2 cellular contexts compared by ENCODE assay signal in the genomic region with DNA sequence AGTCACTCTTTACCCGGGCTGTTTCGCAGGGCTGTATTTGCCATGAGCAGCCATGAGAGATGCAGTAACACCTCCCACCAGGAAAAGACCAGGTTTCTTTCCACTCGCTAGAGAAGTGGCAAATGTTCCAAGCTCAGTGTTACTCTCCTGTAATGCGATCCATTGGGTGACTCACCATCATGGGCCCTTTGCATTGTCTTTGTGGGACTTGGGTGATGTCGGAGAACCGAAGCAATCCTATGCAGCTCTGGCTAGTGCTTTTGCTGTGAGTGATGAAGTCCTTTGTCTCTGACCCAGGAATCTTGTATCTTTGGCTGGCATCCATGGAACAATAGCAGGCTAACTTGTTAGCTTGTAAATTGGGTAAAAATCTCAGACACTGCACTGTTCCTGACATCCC.
TF ChIP-seq lines count a peak whose summit lies in the region.

No MANE protein-coding gene starts in this region.

TF ChIP-seq in A549, 52 proteins besides CTCF, POLR2A, EP300 and RAD21 (continued from another document):
- TF ChIP-seq, protein P1, sequence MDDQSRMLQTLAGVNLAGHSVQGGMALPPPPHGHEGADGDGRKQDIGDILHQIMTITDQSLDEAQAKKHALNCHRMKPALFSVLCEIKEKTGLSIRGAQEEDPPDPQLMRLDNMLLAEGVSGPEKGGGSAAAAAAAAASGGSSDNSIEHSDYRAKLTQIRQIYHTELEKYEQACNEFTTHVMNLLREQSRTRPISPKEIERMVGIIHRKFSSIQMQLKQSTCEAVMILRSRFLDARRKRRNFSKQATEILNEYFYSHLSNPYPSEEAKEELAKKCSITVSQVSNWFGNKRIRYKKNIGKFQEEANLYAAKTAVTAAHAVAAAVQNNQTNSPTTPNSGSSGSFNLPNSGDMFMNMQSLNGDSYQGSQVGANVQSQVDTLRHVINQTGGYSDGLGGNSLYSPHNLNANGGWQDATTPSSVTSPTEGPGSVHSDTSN (IDR thresholded peaks at IDR 0.05): no peak

TF ChIP-seq in WTC11, 78 proteins besides CTCF, POLR2A, EP300 and RAD21:
- TF ChIP-seq, protein P2, sequence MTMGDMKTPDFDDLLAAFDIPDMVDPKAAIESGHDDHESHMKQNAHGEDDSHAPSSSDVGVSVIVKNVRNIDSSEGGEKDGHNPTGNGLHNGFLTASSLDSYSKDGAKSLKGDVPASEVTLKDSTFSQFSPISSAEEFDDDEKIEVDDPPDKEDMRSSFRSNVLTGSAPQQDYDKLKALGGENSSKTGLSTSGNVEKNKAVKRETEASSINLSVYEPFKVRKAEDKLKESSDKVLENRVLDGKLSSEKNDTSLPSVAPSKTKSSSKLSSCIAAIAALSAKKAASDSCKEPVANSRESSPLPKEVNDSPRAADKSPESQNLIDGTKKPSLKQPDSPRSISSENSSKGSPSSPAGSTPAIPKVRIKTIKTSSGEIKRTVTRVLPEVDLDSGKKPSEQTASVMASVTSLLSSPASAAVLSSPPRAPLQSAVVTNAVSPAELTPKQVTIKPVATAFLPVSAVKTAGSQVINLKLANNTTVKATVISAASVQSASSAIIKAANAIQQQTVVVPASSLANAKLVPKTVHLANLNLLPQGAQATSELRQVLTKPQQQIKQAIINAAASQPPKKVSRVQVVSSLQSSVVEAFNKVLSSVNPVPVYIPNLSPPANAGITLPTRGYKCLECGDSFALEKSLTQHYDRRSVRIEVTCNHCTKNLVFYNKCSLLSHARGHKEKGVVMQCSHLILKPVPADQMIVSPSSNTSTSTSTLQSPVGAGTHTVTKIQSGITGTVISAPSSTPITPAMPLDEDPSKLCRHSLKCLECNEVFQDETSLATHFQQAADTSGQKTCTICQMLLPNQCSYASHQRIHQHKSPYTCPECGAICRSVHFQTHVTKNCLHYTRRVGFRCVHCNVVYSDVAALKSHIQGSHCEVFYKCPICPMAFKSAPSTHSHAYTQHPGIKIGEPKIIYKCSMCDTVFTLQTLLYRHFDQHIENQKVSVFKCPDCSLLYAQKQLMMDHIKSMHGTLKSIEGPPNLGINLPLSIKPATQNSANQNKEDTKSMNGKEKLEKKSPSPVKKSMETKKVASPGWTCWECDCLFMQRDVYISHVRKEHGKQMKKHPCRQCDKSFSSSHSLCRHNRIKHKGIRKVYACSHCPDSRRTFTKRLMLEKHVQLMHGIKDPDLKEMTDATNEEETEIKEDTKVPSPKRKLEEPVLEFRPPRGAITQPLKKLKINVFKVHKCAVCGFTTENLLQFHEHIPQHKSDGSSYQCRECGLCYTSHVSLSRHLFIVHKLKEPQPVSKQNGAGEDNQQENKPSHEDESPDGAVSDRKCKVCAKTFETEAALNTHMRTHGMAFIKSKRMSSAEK (CRISPR knock-in tag; IDR thresholded peaks at IDR 0.05; ENCODE audit: borderline replicate concordance): no peak
- TF ChIP-seq ETV6 (CRISPR knock-in tag; IDR thresholded peaks at IDR 0.05) (no peak), GRHL2 (CRISPR knock-in tag; IDR thresholded peaks at IDR 0.05; ENCODE audit: insufficient replicate concordance, severe bottlenecking) (no peak), EMX1 (CRISPR knock-in tag; IDR thresholded peaks at IDR 0.05) (no peak), PRRX2 (CRISPR knock-in tag; IDR thresholded peaks at IDR 0.05) (no peak), ZBTB21 (CRISPR knock-in tag; IDR thresholded peaks at IDR 0.05; ENCODE audit: borderline replicate concordance) (no peak), NFATC4 (CRISPR knock-in tag; IDR thresholded peaks at IDR 0.05) (no peak), MYBL2 (CRISPR knock-in tag; IDR thresholded peaks at IDR 0.05) (no peak), TEAD1 (CRISPR knock-in tag; IDR thresholded peaks at IDR 0.05) (no peak), ATF1 (CRISPR knock-in tag; IDR thresholded peaks at IDR 0.05) (no peak), TP53 (CRISPR knock-in tag; IDR thresholded peaks at IDR 0.05) (no peak), ZNF317 (CRISPR knock-in tag; IDR thresholded peaks at IDR 0.05; ENCODE audit: borderline replicate concordance, low read depth) (no peak), NFE2L1 (CRISPR knock-in tag; IDR thresholded peaks at IDR 0.05) (no peak), SP1 (CRISPR knock-in tag; conservative IDR thresholded peaks at IDR 0.05) (no peak)
- TF ChIP-seq, protein P3, sequence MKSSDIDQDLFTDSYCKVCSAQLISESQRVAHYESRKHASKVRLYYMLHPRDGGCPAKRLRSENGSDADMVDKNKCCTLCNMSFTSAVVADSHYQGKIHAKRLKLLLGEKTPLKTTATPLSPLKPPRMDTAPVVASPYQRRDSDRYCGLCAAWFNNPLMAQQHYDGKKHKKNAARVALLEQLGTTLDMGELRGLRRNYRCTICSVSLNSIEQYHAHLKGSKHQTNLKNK (CRISPR knock-in tag; IDR thresholded peaks at IDR 0.05): no peak
- TF ChIP-seq, protein P4, sequence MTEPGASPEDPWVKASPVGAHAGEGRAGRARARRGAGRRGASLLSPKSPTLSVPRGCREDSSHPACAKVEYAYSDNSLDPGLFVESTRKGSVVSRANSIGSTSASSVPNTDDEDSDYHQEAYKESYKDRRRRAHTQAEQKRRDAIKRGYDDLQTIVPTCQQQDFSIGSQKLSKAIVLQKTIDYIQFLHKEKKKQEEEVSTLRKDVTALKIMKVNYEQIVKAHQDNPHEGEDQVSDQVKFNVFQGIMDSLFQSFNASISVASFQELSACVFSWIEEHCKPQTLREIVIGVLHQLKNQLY (CRISPR knock-in tag; IDR thresholded peaks at IDR 0.05): no peak
- TF ChIP-seq, protein P5, sequence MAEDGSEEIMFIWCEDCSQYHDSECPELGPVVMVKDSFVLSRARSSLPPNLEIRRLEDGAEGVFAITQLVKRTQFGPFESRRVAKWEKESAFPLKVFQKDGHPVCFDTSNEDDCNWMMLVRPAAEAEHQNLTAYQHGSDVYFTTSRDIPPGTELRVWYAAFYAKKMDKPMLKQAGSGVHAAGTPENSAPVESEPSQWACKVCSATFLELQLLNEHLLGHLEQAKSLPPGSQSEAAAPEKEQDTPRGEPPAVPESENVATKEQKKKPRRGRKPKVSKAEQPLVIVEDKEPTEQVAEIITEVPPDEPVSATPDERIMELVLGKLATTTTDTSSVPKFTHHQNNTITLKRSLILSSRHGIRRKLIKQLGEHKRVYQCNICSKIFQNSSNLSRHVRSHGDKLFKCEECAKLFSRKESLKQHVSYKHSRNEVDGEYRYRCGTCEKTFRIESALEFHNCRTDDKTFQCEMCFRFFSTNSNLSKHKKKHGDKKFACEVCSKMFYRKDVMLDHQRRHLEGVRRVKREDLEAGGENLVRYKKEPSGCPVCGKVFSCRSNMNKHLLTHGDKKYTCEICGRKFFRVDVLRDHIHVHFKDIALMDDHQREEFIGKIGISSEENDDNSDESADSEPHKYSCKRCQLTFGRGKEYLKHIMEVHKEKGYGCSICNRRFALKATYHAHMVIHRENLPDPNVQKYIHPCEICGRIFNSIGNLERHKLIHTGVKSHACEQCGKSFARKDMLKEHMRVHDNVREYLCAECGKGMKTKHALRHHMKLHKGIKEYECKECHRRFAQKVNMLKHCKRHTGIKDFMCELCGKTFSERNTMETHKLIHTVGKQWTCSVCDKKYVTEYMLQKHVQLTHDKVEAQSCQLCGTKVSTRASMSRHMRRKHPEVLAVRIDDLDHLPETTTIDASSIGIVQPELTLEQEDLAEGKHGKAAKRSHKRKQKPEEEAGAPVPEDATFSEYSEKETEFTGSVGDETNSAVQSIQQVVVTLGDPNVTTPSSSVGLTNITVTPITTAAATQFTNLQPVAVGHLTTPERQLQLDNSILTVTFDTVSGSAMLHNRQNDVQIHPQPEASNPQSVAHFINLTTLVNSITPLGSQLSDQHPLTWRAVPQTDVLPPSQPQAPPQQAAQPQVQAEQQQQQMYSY (CRISPR knock-in tag; IDR thresholded peaks at IDR 0.05): no peak
- TF ChIP-seq, protein P6, sequence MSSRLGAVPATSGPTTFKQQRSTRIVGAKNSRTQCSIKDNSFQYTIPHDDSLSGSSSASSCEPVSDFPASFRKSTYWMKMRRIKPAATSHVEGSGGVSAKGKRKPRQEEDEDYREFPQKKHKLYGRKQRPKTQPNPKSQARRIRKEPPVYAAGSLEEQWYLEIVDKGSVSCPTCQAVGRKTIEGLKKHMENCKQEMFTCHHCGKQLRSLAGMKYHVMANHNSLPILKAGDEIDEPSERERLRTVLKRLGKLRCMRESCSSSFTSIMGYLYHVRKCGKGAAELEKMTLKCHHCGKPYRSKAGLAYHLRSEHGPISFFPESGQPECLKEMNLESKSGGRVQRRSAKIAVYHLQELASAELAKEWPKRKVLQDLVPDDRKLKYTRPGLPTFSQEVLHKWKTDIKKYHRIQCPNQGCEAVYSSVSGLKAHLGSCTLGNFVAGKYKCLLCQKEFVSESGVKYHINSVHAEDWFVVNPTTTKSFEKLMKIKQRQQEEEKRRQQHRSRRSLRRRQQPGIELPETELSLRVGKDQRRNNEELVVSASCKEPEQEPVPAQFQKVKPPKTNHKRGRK (CRISPR knock-in tag; IDR thresholded peaks at IDR 0.05; ENCODE audit: borderline replicate concordance): no peak
- TF ChIP-seq, protein P7, sequence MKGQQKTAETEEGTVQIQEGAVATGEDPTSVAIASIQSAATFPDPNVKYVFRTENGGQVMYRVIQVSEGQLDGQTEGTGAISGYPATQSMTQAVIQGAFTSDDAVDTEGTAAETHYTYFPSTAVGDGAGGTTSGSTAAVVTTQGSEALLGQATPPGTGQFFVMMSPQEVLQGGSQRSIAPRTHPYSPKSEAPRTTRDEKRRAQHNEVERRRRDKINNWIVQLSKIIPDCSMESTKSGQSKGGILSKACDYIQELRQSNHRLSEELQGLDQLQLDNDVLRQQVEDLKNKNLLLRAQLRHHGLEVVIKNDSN (CRISPR knock-in tag; IDR thresholded peaks at IDR 0.05): no peak
